Comparison of ENCODE assay signal across 23 cellular contexts in genomic region chr15:84400820-84401219, GRCh38.
A peak's percentile ranks its signal among the peaks of the same experiment; 100 is the strongest.
DNase-seq lines count a peak whose midpoint lies in the region; ATAC-seq, FAIRE-seq and TF ChIP-seq lines count a peak whose summit lies in the region.
"Had no signal": no experiment of that assay in that cellular context is flagged by ENCODE, and none has a peak within 500 bp of the region (broad histone marks: within the 10 kb centered on the region; RNA-seq: fewer than 3 reads in every experiment).

No MANE protein-coding gene starts in this region.

- POLR2A ChIA-PET in A549 (lab: Yijun Ruan, JAX): no interaction called here

- H3K27ac Mint-ChIP-seq in activated CD8-positive, alpha-beta memory T cell treated with anti-CD3 and anti-CD28 coated beads, Interleukin-2, amount 10 ng/mL, durations not matched to agents 7 days and 5 days: no peak overlapping the region
- no peak overlapping the region for H3K27ac Mint-ChIP-seq in activated T-helper 17 cell treated with anti-CD3 and anti-CD28 coated beads, Interleukin-2, amount 50 U/mL, for 72 hours
- H3K27ac Mint-ChIP-seq: CD8-positive, alpha-beta memory T cell; HFFc6 had no signal

- no peak for TF ChIP-seq RAD21 in A549 (conservative IDR thresholded peaks at IDR 0.05 in 1 of 2, IDR thresholded peaks at IDR 0.05 in 1 of 2)

- no peak overlapping the region for H3K27ac ChIP-seq in A549
- no peak overlapping the region for H3K27ac ChIP-seq in RWPE2 (ENCODE audit: poor library complexity, severe bottlenecking)
- H3K27ac ChIP-seq in caudate nucleus (ENCODE audit: low read depth, low read length): no peak overlapping the region
- H3K27ac ChIP-seq: BLaER1 treated with 17β-estradiol and CSF1 and Interleukin-3, amounts not matched to agents 10 nM and 100 nM; KMS-11 had no signal

- no peak for FAIRE-seq in A549 (lab: Jason Lieb, UNC)
- FAIRE-seq: A204.1, D721Med, GM12892, H1 had no signal

- no peaks in the 10 kb centered on the region for H3K27me3 Mint-ChIP-seq in activated CD8-positive, alpha-beta memory T cell treated with anti-CD3 and anti-CD28 coated beads, Interleukin-2, amount 10 ng/mL, durations not matched to agents 7 days and 5 days
- H3K27me3 Mint-ChIP-seq in activated T-helper 17 cell treated with anti-CD3 and anti-CD28 coated beads, Interleukin-2, amount 50 U/mL, for 72 hours: no peaks in the 10 kb centered on the region

- no peak overlapping the region for H3K4me2 ChIP-seq in A549
- H3K4me2 ChIP-seq: BLaER1 treated with 17β-estradiol and CSF1 and Interleukin-3, amounts not matched to agents 10 nM and 100 nM; KMS-11 had no signal

- CTCF ChIA-PET in activated CD8-positive, alpha-beta memory T cell treated with anti-CD3 and anti-CD28 coated beads, Interleukin-2, amount 10 ng/mL, durations not matched to agents 7 days and 5 days (lab: Charles Lee): no interaction called here
- CTCF ChIA-PET in A549 (lab: Yijun Ruan, JAX): interaction anchor here (1.1 to 1.3 kb wide), 2 partner anchors 10 to 170 kb away, joined by 3 to 4 read pairs; no protein-coding TSS in a partner anchor

- H3K4me1 ChIP-seq in A549: no peaks in the 10 kb centered on the region
- no peaks in the 10 kb centered on the region for H3K4me1 ChIP-seq in RWPE2 (ENCODE audit: insufficient read depth, poor library complexity, severe bottlenecking)
- H3K4me1 ChIP-seq: BLaER1 treated with 17β-estradiol and CSF1 and Interleukin-3, amounts not matched to agents 10 nM and 100 nM had no signal

- no peaks in the 10 kb centered on the region for H3K36me3 ChIP-seq in RWPE2 (ENCODE audit: low read depth)
- H3K36me3 ChIP-seq: BLaER1 treated with 17β-estradiol and CSF1 and Interleukin-3, amounts not matched to agents 10 nM and 100 nM had no signal

- no peak overlapping the region for H3K4me3 Mint-ChIP-seq in activated CD8-positive, alpha-beta memory T cell treated with anti-CD3 and anti-CD28 coated beads, Interleukin-2, amount 10 ng/mL, durations not matched to agents 7 days and 5 days
- no peak overlapping the region for H3K4me3 Mint-ChIP-seq in activated T-helper 17 cell treated with anti-CD3 and anti-CD28 coated beads, Interleukin-2, amount 50 U/mL, for 72 hours
- H3K4me3 Mint-ChIP-seq: CD8-positive, alpha-beta memory T cell; HFFc6 had no signal

- no peak for TF ChIP-seq CTCF in A549 (IDR thresholded peaks at IDR 0.05)
- TF ChIP-seq CTCF in RWPE2 (IDR thresholded peaks at IDR 0.05; ENCODE audit: poor library complexity, severe bottlenecking): no peak

- no peak for ATAC-seq in activated CD8-positive, alpha-beta memory T cell treated with anti-CD3 and anti-CD28 coated beads, Interleukin-2, amount 10 ng/mL, durations not matched to agents 7 days and 5 days
- peak; percentile 54 to 71; a peak in 4 of 6 replicates for ATAC-seq in A549
- ATAC-seq in RWPE2 (ENCODE audit: low read depth): no peak
- no peak for ATAC-seq in activated T-helper 17 cell treated with anti-CD3 and anti-CD28 coated beads, Interleukin-2, amount 50 U/mL, for 72 hours (replicated peaks)
- ATAC-seq in HG03342 (IDR thresholded peaks at IDR 0.05; ENCODE audit: unreplicated experiment): no peak

- H3K4me1 Mint-ChIP-seq in activated CD8-positive, alpha-beta memory T cell treated with anti-CD3 and anti-CD28 coated beads, Interleukin-2, amount 10 ng/mL, durations not matched to agents 7 days and 5 days: no peaks in the 10 kb centered on the region
- H3K4me1 Mint-ChIP-seq in activated T-helper 17 cell treated with anti-CD3 and anti-CD28 coated beads, Interleukin-2, amount 50 U/mL, for 72 hours: no peaks in the 10 kb centered on the region
- H3K4me1 Mint-ChIP-seq: CD8-positive, alpha-beta memory T cell had no signal

- no peak for TF ChIP-seq EP300 in A549 (IDR thresholded peaks at IDR 0.05)

- 64% methylated on average over 4 of the region's 5 CpGs for WGBS in A549 (ENCODE audit: missing lambda C conversion rate)

- peak; percentile 16 for DNase-seq in activated CD8-positive, alpha-beta memory T cell treated with anti-CD3 and anti-CD28 coated beads, Interleukin-2, amount 10 ng/mL, durations not matched to agents 7 days and 5 days
- no peak for DNase-seq in activated CD8-positive, alpha-beta memory T cell treated with anti-CD3 and anti-CD28 coated beads, Interleukin-2, amount 50 U/mL, for 48 hours
- DNase-seq in A549 (ENCODE audit: low read depth in 1 of 2, low spot score in 1 of 2): no peak
- peak; percentile 29 for DNase-seq in RWPE2 (ENCODE audit: low spot score)
- DNase-seq in mesenteric fat pad (ENCODE audit: low spot score): peak; percentile 68
- DNase-seq in caudate nucleus (lab: John Stamatoyannopoulos, UW): no peak
- DNase-seq: CD8-positive, alpha-beta memory T cell; DND-41; GDM1; HFFc6; NCI-H1048; NCI-H146; NCI-H2081; NCI-H748 treated with DMSO at 0.1 percent for 48 hours; OCI-M1 had no signal

- H3K9me3 Mint-ChIP-seq in activated CD8-positive, alpha-beta memory T cell treated with anti-CD3 and anti-CD28 coated beads, Interleukin-2, amount 10 ng/mL, durations not matched to agents 7 days and 5 days (ENCODE audit: low read depth): no peaks in the 10 kb centered on the region
- no peaks in the 10 kb centered on the region for H3K9me3 Mint-ChIP-seq in activated T-helper 17 cell treated with anti-CD3 and anti-CD28 coated beads, Interleukin-2, amount 50 U/mL, for 72 hours
- H3K9me3 Mint-ChIP-seq: CD8-positive, alpha-beta memory T cell; HFFc6 had no signal

- no peak for TF ChIP-seq POLR2A in A549 (IDR thresholded peaks at IDR 0.05; ENCODE audit: low read length)

- no peak overlapping the region for H3K4me3 ChIP-seq in A549
- H3K4me3 ChIP-seq in RWPE2 (ENCODE audit: severe bottlenecking): no peak overlapping the region
- H3K4me3 ChIP-seq: BLaER1 treated with 17β-estradiol and CSF1 and Interleukin-3, amounts not matched to agents 10 nM and 100 nM had no signal

- H3K9me3 ChIP-seq in A549 (peaks cover 6% of the 10 kb centered on the region; the same call in 2 of the 3 replicates), RWPE2 (ENCODE audit: severe bottlenecking) (no peaks in the 10 kb centered on the region)

- H3K27me3 ChIP-seq in RWPE2 (ENCODE audit: insufficient read depth, poor library complexity, severe bottlenecking): no peaks in the 10 kb centered on the region
- H3K27me3 ChIP-seq: BLaER1 treated with 17β-estradiol and CSF1 and Interleukin-3, amounts not matched to agents 10 nM and 100 nM had no signal

- H3K36me3 Mint-ChIP-seq in activated CD8-positive, alpha-beta memory T cell treated with anti-CD3 and anti-CD28 coated beads, Interleukin-2, amount 10 ng/mL, durations not matched to agents 7 days and 5 days: no peaks in the 10 kb centered on the region
- H3K36me3 Mint-ChIP-seq in activated T-helper 17 cell treated with anti-CD3 and anti-CD28 coated beads, Interleukin-2, amount 50 U/mL, for 72 hours (ENCODE audit: low read depth): no peaks in the 10 kb centered on the region
- H3K36me3 Mint-ChIP-seq: CD8-positive, alpha-beta memory T cell had no signal

TF ChIP-seq in A549, 52 proteins besides CTCF, POLR2A, EP300 and RAD21:
- TF ChIP-seq EHF (CRISPR knock-in tag; IDR thresholded peaks at IDR 0.05): no peak
- no peak for TF ChIP-seq RNF2 (IDR thresholded peaks at IDR 0.05; ENCODE audit: borderline replicate concordance, low read depth)
- no peak for TF ChIP-seq ESRRA (IDR thresholded peaks at IDR 0.05; ENCODE audit: borderline replicate concordance, low read length)
- TF ChIP-seq KDM1A (IDR thresholded peaks at IDR 0.05; ENCODE audit: low read depth): no peak
- TF ChIP-seq BHLHE40 (IDR thresholded peaks at IDR 0.05; ENCODE audit: low read depth, low read length): no peak
- no peak for TF ChIP-seq CHD2 (IDR thresholded peaks at IDR 0.05; ENCODE audit: low read length, partially characterized antibody)
- TF ChIP-seq FOSB (CRISPR knock-in tag; IDR thresholded peaks at IDR 0.05): no peak
- TF ChIP-seq CEBPB (IDR thresholded peaks at IDR 0.05): no peak
- TF ChIP-seq BCL3 (IDR thresholded peaks at IDR 0.05): no peak
- no peak for TF ChIP-seq EHMT2 (IDR thresholded peaks at IDR 0.05; ENCODE audit: low read depth)
- TF ChIP-seq HOXA7 (CRISPR knock-in tag; IDR thresholded peaks at IDR 0.05): no peak
- no peak for TF ChIP-seq REST (IDR thresholded peaks at IDR 0.05)
- no peak for TF ChIP-seq SMC3 (IDR thresholded peaks at IDR 0.05)

Comparison
In these comparisons a context has a peak if more than half of its experiments do, and no peak if none do; other contexts are left out.
1. DNase-seq: peak in activated CD8-positive, alpha-beta memory T cell treated with anti-CD3 and anti-CD28 coated beads, Interleukin-2, amount 10 ng/mL, durations not matched to agents 7 days and 5 days (single experiment), RWPE2 (single experiment) and mesenteric fat pad (single experiment); none in activated CD8-positive, alpha-beta memory T cell treated with anti-CD3 and anti-CD28 coated beads, Interleukin-2, amount 50 U/mL, for 48 hours (single experiment), A549 (0 of 2) and caudate nucleus (0 of 61).
2. ATAC-seq: peak in A549 (2 of 2); none in activated CD8-positive, alpha-beta memory T cell treated with anti-CD3 and anti-CD28 coated beads, Interleukin-2, amount 10 ng/mL, durations not matched to agents 7 days and 5 days (single experiment), RWPE2 (single experiment), activated T-helper 17 cell treated with anti-CD3 and anti-CD28 coated beads, Interleukin-2, amount 50 U/mL, for 72 hours (single experiment) and HG03342 (single experiment).